In genomic region chr13:51330741-51331140, GRCh38 we compare ENCODE assay signal across 11 cellular contexts. TPM values are rescaled to one million over a fixed set of nuclear protein-coding genes. Genes with fewer than 3 reads are reported as not detected.
DNase-seq lines count a peak whose midpoint lies in the region; ATAC-seq and TF ChIP-seq lines count a peak whose summit lies in the region.
"Had no signal": no experiment of that assay in that cellular context is flagged by ENCODE, and none has a peak within 500 bp of the region (broad histone marks: within the 10 kb centered on the region; RNA-seq: fewer than 3 reads in every experiment).

No MANE protein-coding gene starts in this region.

- peak; percentile 71 for ATAC-seq in GM21786 (IDR thresholded peaks at IDR 0.05; ENCODE audit: unreplicated experiment)

- no peaks in the 10 kb centered on the region for H3K36me3 Mint-ChIP-seq in endodermal cell (ENCODE audit: low read depth)
- no peaks in the 10 kb centered on the region for H3K36me3 Mint-ChIP-seq in CD14-positive monocyte

- H3K9me3 ChIP-seq in BLaER1 treated with 17β-estradiol and CSF1 and Interleukin-3, amounts not matched to agents 10 nM and 100 nM (replicated peaks in 1 of 11), result no peaks in the 10 kb centered on the region
- H3K9me3 ChIP-seq in OCI-LY3 (ENCODE audit: insufficient read depth, low read length) (no peaks in the 10 kb centered on the region), endodermal cell (ENCODE audit: control insufficient read depth, low read length) (no peaks in the 10 kb centered on the region)
- H3K9me3 ChIP-seq: vagina had no signal

- DNase-seq in fibroblast of villous mesenchyme (ENCODE audit: low read depth), result peak; percentile 23
- DNase-seq in HK-2 (ENCODE audit: unreplicated experiment), result no peak
- DNase-seq in stimulated activated CD4-positive, alpha-beta T cell treated with anti-CD3 and anti-CD28 coated beads, Interleukin-4, amount 100 ng/mL, for 4 hours, result no peak
- DNase-seq in endodermal cell, result no peak
- DNase-seq in CD14-positive monocyte (ENCODE audit: low spot score), result no peak
- DNase-seq: NCI-H1092 had no signal

- peak overlapping the region; percentile 67 to 88 (median 80) for H3K4me2 ChIP-seq in BLaER1 treated with 17β-estradiol and CSF1 and Interleukin-3, amounts not matched to agents 10 nM and 100 nM
- H3K4me2 ChIP-seq in OCI-LY3 (ENCODE audit: low read length), result peak overlapping the region; percentile 49

- H3K9me3 Mint-ChIP-seq in endodermal cell (no peaks in the 10 kb centered on the region), CD14-positive monocyte (no peaks in the 10 kb centered on the region)

- peak overlapping the region in 8 of 11 experiments; percentile 2 to 49 (median 29); a peak in 9 of 22 replicates for H3K27ac ChIP-seq in BLaER1 treated with 17β-estradiol and CSF1 and Interleukin-3, amounts not matched to agents 10 nM and 100 nM
- H3K27ac ChIP-seq in OCI-LY3 (ENCODE audit: low read length) (no peak overlapping the region), endodermal cell (ENCODE audit: low read depth, low read length) (no peak overlapping the region)
- H3K27ac ChIP-seq: skin epidermis, vagina had no signal

- WGBS in endodermal cell (ENCODE audit: insufficient coverage in 1 of 2, insufficient read length in 1 of 2), 2 experiments, result 92 to 94% methylated on average over 3 of the region's 3 CpGs

- no peak overlapping the region for H3K4me3 ChIP-seq in BLaER1 treated with 17β-estradiol and CSF1 and Interleukin-3, amounts not matched to agents 10 nM and 100 nM
- H3K4me3 ChIP-seq in OCI-LY3 (ENCODE audit: low read length) (peak overlapping the region; percentile 18), fibroblast of villous mesenchyme (ENCODE audit: low read depth, low read length) (no peak overlapping the region), endodermal cell (ENCODE audit: low read length) (no peak overlapping the region)
- H3K4me3 ChIP-seq: skin epidermis, vagina had no signal

- peaks cover 20 to 25% (median 24%) of the 10 kb centered on the region in 10 experiments for H3K4me1 ChIP-seq in BLaER1 treated with 17β-estradiol and CSF1 and Interleukin-3, amounts not matched to agents 10 nM and 100 nM
- H3K4me1 ChIP-seq in OCI-LY3 (ENCODE audit: low read length) (peaks cover 18% of the 10 kb centered on the region), endodermal cell (ENCODE audit: control insufficient read depth, insufficient read depth, low read length) (peaks cover 4% of the 10 kb centered on the region)
- H3K4me1 ChIP-seq: vagina had no signal

- H4K20me1 ChIP-seq in BLaER1 treated with 17β-estradiol and CSF1 and Interleukin-3, amounts not matched to agents 10 nM and 100 nM, result no peaks in the 10 kb centered on the region; a peak in 1 of 22 replicates
- no peaks in the 10 kb centered on the region for H4K20me1 ChIP-seq in OCI-LY3 (ENCODE audit: insufficient read depth, low read length)

- H3K27me3 ChIP-seq in BLaER1 treated with 17β-estradiol and CSF1 and Interleukin-3, amounts not matched to agents 10 nM and 100 nM, result no peaks in the 10 kb centered on the region; a peak in 1 of 22 replicates
- H3K27me3 ChIP-seq in OCI-LY3 (ENCODE audit: low read depth, low read length) (no peaks in the 10 kb centered on the region), endodermal cell (ENCODE audit: control insufficient read depth, insufficient read depth, low read length, poor library complexity, severe bottlenecking) (no peaks in the 10 kb centered on the region)
- H3K27me3 ChIP-seq: vagina had no signal

- H3K4me1 Mint-ChIP-seq in endodermal cell (no peaks in the 10 kb centered on the region), CD14-positive monocyte (peaks cover 18% of the 10 kb centered on the region)

- no peak overlapping the region for H2AFZ ChIP-seq in OCI-LY3 (ENCODE audit: low read depth, low read length)

- no peak overlapping the region for H3K9ac ChIP-seq in BLaER1 treated with 17β-estradiol and CSF1 and Interleukin-3, amounts not matched to agents 10 nM and 100 nM
- no peak overlapping the region for H3K9ac ChIP-seq in OCI-LY3 (ENCODE audit: low read length)
- H3K9ac ChIP-seq in endodermal cell (ENCODE audit: extremely low read depth, low read length, poor library complexity, severe bottlenecking), result no peak overlapping the region

- no peaks in the 10 kb centered on the region for H3K36me3 ChIP-seq in BLaER1 treated with 17β-estradiol and CSF1 and Interleukin-3, amounts not matched to agents 10 nM and 100 nM
- H3K36me3 ChIP-seq in OCI-LY3 (replicated peaks; ENCODE audit: low read depth, low read length), result no peaks in the 10 kb centered on the region
- H3K36me3 ChIP-seq in endodermal cell (ENCODE audit: control insufficient read depth, insufficient read depth, low read length), result no peaks in the 10 kb centered on the region
- H3K36me3 ChIP-seq: vagina had no signal

- intact Hi-C loops in CD14-positive monocyte (cut with micrococcal nuclease), result no loop called here

- TF ChIP-seq CTCF in OCI-LY3 (IDR thresholded peaks at IDR 0.05; ENCODE audit: low read depth, low read length), result no peak
- TF ChIP-seq CTCF in fibroblast of villous mesenchyme (IDR thresholded peaks at IDR 0.05; ENCODE audit: insufficient read depth, low read depth, low read length), result no peak
- no peak for TF ChIP-seq CTCF in endodermal cell (conservative IDR thresholded peaks at IDR 0.05)
- TF ChIP-seq CTCF in CD14-positive monocyte (IDR thresholded peaks at IDR 0.05), result no peak

- H3K4me3 Mint-ChIP-seq in endodermal cell (no peak overlapping the region), CD14-positive monocyte (peak overlapping the region in 1 of 2 donors; percentile 54)

- H3K27me3 Mint-ChIP-seq in endodermal cell (ENCODE audit: insufficient read depth) (peaks cover 6% of the 10 kb centered on the region), CD14-positive monocyte (ENCODE audit: low read depth in 3 of 3) (no peaks in the 10 kb centered on the region)

- H3K27ac Mint-ChIP-seq in endodermal cell (no peak overlapping the region), CD14-positive monocyte (peak overlapping the region in 2 of 7 donors; percentile 56 to 78)

- H3K79me2 ChIP-seq in OCI-LY3 (ENCODE audit: low read length), result no peaks in the 10 kb centered on the region

RNA-seq across cellular contexts. Expression of gene SERPINE3, which starts 8.8 kb away (rescaled TPM):
- not detected in 2 replicates for total RNA-seq in fibroblast of villous mesenchyme
- total RNA-seq in endodermal cell, result under 1 TPM in 1 of 2 donors, not detected in 1; 0.89 TPM
- not detected for polyA plus RNA-seq in endodermal cell (2013, experiment 1 of 2)
- not detected for polyA plus RNA-seq in endodermal cell (2013, experiment 2 of 2)
- polyA plus RNA-seq in CD14-positive monocyte, result not detected
- total RNA-seq: vagina had no signal

Comparison
In these comparisons a context has a peak if more than half of its experiments do, and no peak if none do; other contexts are left out.
1. H3K27ac ChIP-seq: peak in BLaER1 treated with 17β-estradiol and CSF1 and Interleukin-3, amounts not matched to agents 10 nM and 100 nM (8 of 11); none in OCI-LY3 (single experiment) and endodermal cell (single experiment).